In the genomic region with DNA sequence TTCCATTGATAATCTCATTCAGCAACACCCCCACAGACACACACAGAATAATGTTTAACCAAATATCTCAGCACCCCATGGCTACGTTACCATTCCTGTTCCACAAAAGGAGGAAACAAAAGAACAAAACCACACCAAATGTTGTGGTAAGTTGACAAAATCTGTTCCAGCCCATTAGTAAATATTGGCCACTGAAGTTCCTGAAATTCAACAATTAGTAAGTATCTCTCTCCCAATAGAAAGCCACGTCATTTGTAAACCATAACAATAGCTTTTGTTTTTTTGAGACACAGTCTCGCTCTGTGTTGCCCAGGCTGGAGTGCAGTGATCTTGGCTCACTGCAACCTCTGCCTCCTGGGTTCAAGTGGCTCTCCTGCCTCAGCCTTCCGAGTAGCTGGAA, we compare ENCODE assay signal across 1 cellular context.
TF ChIP-seq lines count a peak whose summit lies in the region.

No MANE protein-coding gene starts in this region.

TF ChIP-seq in GM23338, 12 proteins besides CTCF, POLR2A, EP300 and RAD21 (continued from another document):
- TF ChIP-seq, protein P1, sequence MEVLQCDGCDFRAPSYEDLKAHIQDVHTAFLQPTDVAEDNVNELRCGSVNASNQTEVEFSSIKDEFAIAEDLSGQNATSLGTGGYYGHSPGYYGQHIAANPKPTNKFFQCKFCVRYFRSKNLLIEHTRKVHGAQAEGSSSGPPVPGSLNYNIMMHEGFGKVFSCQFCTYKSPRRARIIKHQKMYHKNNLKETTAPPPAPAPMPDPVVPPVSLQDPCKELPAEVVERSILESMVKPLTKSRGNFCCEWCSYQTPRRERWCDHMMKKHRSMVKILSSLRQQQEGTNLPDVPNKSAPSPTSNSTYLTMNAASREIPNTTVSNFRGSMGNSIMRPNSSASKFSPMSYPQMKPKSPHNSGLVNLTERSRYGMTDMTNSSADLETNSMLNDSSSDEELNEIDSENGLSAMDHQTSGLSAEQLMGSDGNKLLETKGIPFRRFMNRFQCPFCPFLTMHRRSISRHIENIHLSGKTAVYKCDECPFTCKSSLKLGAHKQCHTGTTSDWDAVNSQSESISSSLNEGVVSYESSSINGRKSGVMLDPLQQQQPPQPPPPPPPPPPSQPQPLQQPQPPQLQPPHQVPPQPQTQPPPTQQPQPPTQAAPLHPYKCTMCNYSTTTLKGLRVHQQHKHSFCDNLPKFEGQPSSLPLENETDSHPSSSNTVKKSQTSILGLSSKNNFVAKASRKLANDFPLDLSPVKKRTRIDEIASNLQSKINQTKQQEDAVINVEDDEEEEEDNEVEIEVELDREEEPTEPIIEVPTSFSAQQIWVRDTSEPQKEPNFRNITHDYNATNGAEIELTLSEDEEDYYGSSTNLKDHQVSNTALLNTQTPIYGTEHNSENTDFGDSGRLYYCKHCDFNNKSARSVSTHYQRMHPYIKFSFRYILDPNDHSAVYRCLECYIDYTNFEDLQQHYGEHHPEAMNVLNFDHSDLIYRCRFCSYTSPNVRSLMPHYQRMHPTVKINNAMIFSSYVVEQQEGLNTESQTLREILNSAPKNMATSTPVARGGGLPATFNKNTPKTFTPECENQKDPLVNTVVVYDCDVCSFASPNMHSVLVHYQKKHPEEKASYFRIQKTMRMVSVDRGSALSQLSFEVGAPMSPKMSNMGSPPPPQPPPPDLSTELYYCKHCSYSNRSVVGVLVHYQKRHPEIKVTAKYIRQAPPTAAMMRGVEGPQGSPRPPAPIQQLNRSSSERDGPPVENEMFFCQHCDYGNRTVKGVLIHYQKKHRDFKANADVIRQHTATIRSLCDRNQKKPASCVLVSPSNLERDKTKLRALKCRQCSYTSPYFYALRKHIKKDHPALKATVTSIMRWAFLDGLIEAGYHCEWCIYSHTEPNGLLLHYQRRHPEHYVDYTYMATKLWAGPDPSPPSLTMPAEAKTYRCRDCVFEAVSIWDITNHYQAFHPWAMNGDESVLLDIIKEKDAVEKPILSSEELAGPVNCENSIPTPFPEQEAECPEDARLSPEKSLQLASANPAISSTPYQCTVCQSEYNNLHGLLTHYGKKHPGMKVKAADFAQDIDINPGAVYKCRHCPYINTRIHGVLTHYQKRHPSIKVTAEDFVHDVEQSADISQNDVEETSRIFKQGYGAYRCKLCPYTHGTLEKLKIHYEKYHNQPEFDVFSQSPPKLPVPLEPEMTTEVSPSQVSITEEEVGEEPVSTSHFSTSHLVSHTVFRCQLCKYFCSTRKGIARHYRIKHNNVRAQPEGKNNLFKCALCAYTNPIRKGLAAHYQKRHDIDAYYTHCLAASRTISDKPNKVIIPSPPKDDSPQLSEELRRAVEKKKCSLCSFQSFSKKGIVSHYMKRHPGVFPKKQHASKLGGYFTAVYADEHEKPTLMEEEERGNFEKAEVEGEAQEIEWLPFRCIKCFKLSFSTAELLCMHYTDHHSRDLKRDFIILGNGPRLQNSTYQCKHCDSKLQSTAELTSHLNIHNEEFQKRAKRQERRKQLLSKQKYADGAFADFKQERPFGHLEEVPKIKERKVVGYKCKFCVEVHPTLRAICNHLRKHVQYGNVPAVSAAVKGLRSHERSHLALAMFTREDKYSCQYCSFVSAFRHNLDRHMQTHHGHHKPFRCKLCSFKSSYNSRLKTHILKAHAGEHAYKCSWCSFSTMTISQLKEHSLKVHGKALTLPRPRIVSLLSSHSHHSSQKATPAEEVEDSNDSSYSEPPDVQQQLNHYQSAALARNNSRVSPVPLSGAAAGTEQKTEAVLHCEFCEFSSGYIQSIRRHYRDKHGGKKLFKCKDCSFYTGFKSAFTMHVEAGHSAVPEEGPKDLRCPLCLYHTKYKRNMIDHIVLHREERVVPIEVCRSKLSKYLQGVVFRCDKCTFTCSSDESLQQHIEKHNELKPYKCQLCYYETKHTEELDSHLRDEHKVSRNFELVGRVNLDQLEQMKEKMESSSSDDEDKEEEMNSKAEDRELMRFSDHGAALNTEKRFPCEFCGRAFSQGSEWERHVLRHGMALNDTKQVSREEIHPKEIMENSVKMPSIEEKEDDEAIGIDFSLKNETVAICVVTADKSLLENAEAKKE (CRISPR knock-in tag; IDR thresholded peaks at IDR 0.05) = no peak
- TF ChIP-seq JUNB (IDR thresholded peaks at IDR 0.05; ENCODE audit: unreplicated experiment) = no peak
- TF ChIP-seq CREB1 (CRISPR knock-in tag; IDR thresholded peaks at IDR 0.05; ENCODE audit: low read depth) = no peak
- no peak for TF ChIP-seq STAT1 (IDR thresholded peaks at IDR 0.05; ENCODE audit: unreplicated experiment)
- TF ChIP-seq ZNF331 (CRISPR knock-in tag; IDR thresholded peaks at IDR 0.05; ENCODE audit: low read depth) = no peak
- TF ChIP-seq ZNF114 (CRISPR knock-in tag; IDR thresholded peaks at IDR 0.05) = no peak
